8 cellular contexts compared by ENCODE assay signal in genomic region chr17:35046740-35047283, GRCh38. TPM values are rescaled to one million over a fixed set of nuclear protein-coding genes. Genes with fewer than 3 reads are reported as not detected.
DNase-seq lines count a peak whose midpoint lies in the region; ATAC-seq and FAIRE-seq lines count a peak whose summit lies in the region.

No MANE protein-coding gene starts in this region.

- peak; percentile 91 for FAIRE-seq in GM18507 (lab: Jason Lieb, UNC)

- DNase-seq in GM18507 (ENCODE audit: extremely low spot score, insufficient read length, low read depth), result no peak
- DNase-seq in activated CD4-positive, alpha-beta T cell treated with anti-CD3 and anti-CD28 coated beads, Interleukin-2, amount 50 U/mL, for 1 hour, result peak; percentile 49
- DNase-seq in stimulated activated CD4-positive, alpha-beta T cell treated with anti-CD3 and anti-CD28 coated beads, TNF-alpha, amount 100 ng/mL, for 1 hour (ENCODE audit: low read depth in 3 of 3, low spot score in 1 of 3), result peak; percentile 6 to 34 (median 26)
- no peak for DNase-seq in KG1 (lab: John Stamatoyannopoulos, UW)
- DNase-seq in AG20443 (ENCODE audit: low spot score), result no peak

- ATAC-seq in HG03571 (IDR thresholded peaks at IDR 0.05; ENCODE audit: unreplicated experiment), result peak; percentile 53
- peak; percentile 69 for ATAC-seq in esophagus mucosa
- ATAC-seq in HG03025 (IDR thresholded peaks at IDR 0.05; ENCODE audit: low FRiP score, unreplicated experiment), result no peak

RNA-seq across cellular contexts. Expression of gene RFFL, which starts 16.7 kb away (rescaled TPM):
- total RNA-seq in esophagus mucosa, result 46.3 TPM

Comparison
In these comparisons a context has a peak if more than half of its experiments do, and no peak if none do; other contexts are left out.
1. DNase-seq: peak in activated CD4-positive, alpha-beta T cell treated with anti-CD3 and anti-CD28 coated beads, Interleukin-2, amount 50 U/mL, for 1 hour (single experiment) and stimulated activated CD4-positive, alpha-beta T cell treated with anti-CD3 and anti-CD28 coated beads, TNF-alpha, amount 100 ng/mL, for 1 hour (3 of 3); none in GM18507 (single experiment), KG1 (single experiment) and AG20443 (single experiment).